Comparison of ENCODE assay signal across 18 cellular contexts in the genomic region with DNA sequence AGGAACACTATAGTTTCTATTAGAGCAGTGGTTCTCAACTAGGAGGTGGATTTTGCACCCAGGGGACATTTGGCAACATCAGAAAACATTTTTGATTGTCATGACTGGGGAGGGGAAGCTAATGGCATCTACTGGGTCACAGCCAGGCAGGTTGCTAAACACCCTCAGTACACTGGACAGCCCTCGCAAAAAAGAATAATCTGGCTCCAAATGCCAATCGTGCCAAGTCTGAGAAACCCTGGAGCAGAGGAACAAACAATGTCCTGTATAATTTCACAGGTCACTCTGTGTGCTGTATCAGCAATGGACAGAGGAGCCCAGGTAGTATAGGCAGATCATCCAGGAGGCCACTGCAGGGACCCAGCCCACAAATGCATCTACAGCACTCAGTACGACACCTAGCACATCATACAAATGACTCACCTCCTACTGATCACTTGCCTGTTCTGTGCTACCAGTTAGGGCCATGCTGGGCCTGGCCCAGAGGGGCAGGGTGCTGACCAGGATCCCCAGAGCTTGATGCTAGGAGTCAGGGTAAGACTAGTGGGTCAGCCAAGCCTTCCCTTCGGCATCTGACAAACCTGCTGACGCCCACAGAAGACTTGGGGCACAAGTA. TPM values are rescaled to one million over a fixed set of nuclear protein-coding genes. Genes with fewer than 3 reads are reported as not detected.
DNase-seq lines count a peak whose midpoint lies in the region; ATAC-seq and TF ChIP-seq lines count a peak whose summit lies in the region.
"Had no signal": no experiment of that assay in that cellular context is flagged by ENCODE, and none has a peak within 500 bp of the region (broad histone marks: within the 10 kb centered on the region; RNA-seq: fewer than 3 reads in every experiment).

No MANE protein-coding gene starts in this region.

- H3K4me1 Mint-ChIP-seq in stimulated activated naive CD8-positive, alpha-beta T cell treated with anti-CD3 and anti-CD28 coated beads, Interleukin-15, amount 100 ng/mL, for 72 hours: no peaks in the 10 kb centered on the region
- H3K4me1 Mint-ChIP-seq: activated naive CD4-positive, alpha-beta T cell treated with anti-CD3 and anti-CD28 coated beads, Interleukin-2, amount 50 U/mL, for 24 hours had no signal

- H3K4me3 ChIP-seq in right lobe of liver (no peak overlapping the region), upper lobe of right lung (no peak overlapping the region)
- H3K4me3 ChIP-seq: esophagus squamous epithelium, left ventricle myocardium inferior had no signal

- WGBS in right lobe of liver (ENCODE audit: insufficient coverage, low coverage, low lambda C conversion rate, missing lambda C conversion rate): 8% methylated on average over 2 of the region's 5 CpGs

- no peaks in the 10 kb centered on the region for H3K9me3 ChIP-seq in right lobe of liver
- H3K9me3 ChIP-seq in upper lobe of right lung: no peaks in the 10 kb centered on the region
- H3K9me3 ChIP-seq: esophagus squamous epithelium, left ventricle myocardium inferior had no signal

- H3K36me3 ChIP-seq in right lobe of liver: peaks cover 0 to 5% (median under 1%) of the 10 kb centered on the region in 4 donors
- no peaks in the 10 kb centered on the region for H3K36me3 ChIP-seq in upper lobe of right lung

- TF ChIP-seq POLR2A in right lobe of liver (IDR thresholded peaks at IDR 0.05): peak; percentile 30

- H3K9me3 Mint-ChIP-seq in stimulated activated naive CD8-positive, alpha-beta T cell treated with anti-CD3 and anti-CD28 coated beads, Interleukin-15, amount 100 ng/mL, for 72 hours: no peaks in the 10 kb centered on the region
- H3K9me3 Mint-ChIP-seq: activated naive CD4-positive, alpha-beta T cell treated with anti-CD3 and anti-CD28 coated beads, Interleukin-2, amount 50 U/mL, for 24 hours had no signal

- no peak overlapping the region for H3K4me3 Mint-ChIP-seq in stimulated activated naive CD8-positive, alpha-beta T cell treated with anti-CD3 and anti-CD28 coated beads, Interleukin-15, amount 100 ng/mL, for 72 hours
- H3K4me3 Mint-ChIP-seq: activated naive CD4-positive, alpha-beta T cell treated with anti-CD3 and anti-CD28 coated beads, Interleukin-2, amount 50 U/mL, for 24 hours had no signal

- no peak for DNase-seq in stimulated activated naive CD8-positive, alpha-beta T cell treated with anti-CD3 and anti-CD28 coated beads, Interleukin-15, Interleukin-2, amounts not matched to agents 100 U/mL and 50 U/mL, for 24 hours
- no peak for DNase-seq in stimulated activated naive CD8-positive, alpha-beta T cell treated with anti-CD3 and anti-CD28 coated beads, Interleukin-15, amount 100 ng/mL, for 72 hours
- peak; percentile 70 to 95 (median 84) for DNase-seq in right lobe of liver
- DNase-seq in upper lobe of right lung: no peak
- no peak for DNase-seq in NCI-H2107 treated with DMSO at 0.1 percent for 48 hours (lab: John Stamatoyannopoulos, UW; ENCODE audit: unreplicated experiment)
- DNase-seq: DMS 273 treated with DMSO at 0.1 percent for 48 hours; effector CD8-positive, alpha-beta T cell; esophagus squamous epithelium; GDM1; left ventricle myocardium inferior; NCI-H2029 treated with DMSO at 0.1 percent for 48 hours; NCI-H446; T-helper 9 cell had no signal

- TF ChIP-seq CTCF in VCaP (conservative IDR thresholded peaks at IDR 0.05): no peak
- no peak for TF ChIP-seq CTCF in right lobe of liver (IDR thresholded peaks at IDR 0.05)
- TF ChIP-seq CTCF in upper lobe of right lung (IDR thresholded peaks at IDR 0.05): no peak

- no peaks in the 10 kb centered on the region for H3K27me3 Mint-ChIP-seq in stimulated activated naive CD8-positive, alpha-beta T cell treated with anti-CD3 and anti-CD28 coated beads, Interleukin-15, amount 100 ng/mL, for 72 hours
- H3K27me3 Mint-ChIP-seq: activated naive CD4-positive, alpha-beta T cell treated with anti-CD3 and anti-CD28 coated beads, Interleukin-2, amount 50 U/mL, for 24 hours had no signal

- ATAC-seq in stimulated activated naive CD8-positive, alpha-beta T cell treated with anti-CD3 and anti-CD28 coated beads, Interleukin-15, Interleukin-2, amounts not matched to agents 100 U/mL and 50 U/mL, for 24 hours: peak; percentile 6
- no peak for ATAC-seq in stimulated activated naive CD8-positive, alpha-beta T cell treated with anti-CD3 and anti-CD28 coated beads, Interleukin-15, amount 100 ng/mL, for 72 hours
- peak; percentile 54 to 70 (median 60) for ATAC-seq in right lobe of liver
- ATAC-seq in upper lobe of right lung: peak; percentile 31
- no peak for ATAC-seq in GM21723 (IDR thresholded peaks at IDR 0.05; ENCODE audit: unreplicated experiment)
- no peak for ATAC-seq in GM18909 (IDR thresholded peaks at IDR 0.05; ENCODE audit: poor library complexity, unreplicated experiment)
- ATAC-seq: SK-N-SH treated with all-trans-retinoic acid at 6 μM for 48 hours had no signal

- peak overlapping the region; percentile 39 for H3K27ac ChIP-seq in VCaP
- H3K27ac ChIP-seq in right lobe of liver: peak overlapping the region; percentile 70 to 94 (median 71)
- H3K27ac ChIP-seq in upper lobe of right lung: no peak overlapping the region
- H3K27ac ChIP-seq: esophagus squamous epithelium, left ventricle myocardium inferior had no signal

- H3K4me1 ChIP-seq in right lobe of liver (peaks cover 0 to 72% (median 35%) of the 10 kb centered on the region in 4 donors), upper lobe of right lung (no peaks in the 10 kb centered on the region)
- H3K4me1 ChIP-seq: esophagus squamous epithelium had no signal

- no peaks in the 10 kb centered on the region for H3K27me3 ChIP-seq in right lobe of liver
- no peaks in the 10 kb centered on the region for H3K27me3 ChIP-seq in upper lobe of right lung
- H3K27me3 ChIP-seq: esophagus squamous epithelium had no signal

- intact Hi-C loops in right lobe of liver (cut with DNase I): no loop called here
- intact Hi-C loops in upper lobe of right lung (cut with DNase I): no loop called here

- H3K27ac Mint-ChIP-seq in stimulated activated naive CD8-positive, alpha-beta T cell treated with anti-CD3 and anti-CD28 coated beads, Interleukin-15, amount 100 ng/mL, for 72 hours: no peak overlapping the region
- H3K27ac Mint-ChIP-seq: activated naive CD4-positive, alpha-beta T cell treated with anti-CD3 and anti-CD28 coated beads, Interleukin-2, amount 50 U/mL, for 24 hours had no signal

RNA-seq across cellular contexts. Expression of a gene that starts 37.6 kb away (rescaled TPM):
- total RNA-seq in right lobe of liver: 10 to 100 TPM; 33.1 to 73.4 (median 56.6) TPM
- total RNA-seq in upper lobe of right lung: 13.1 TPM

Comparison
In these comparisons a context has a peak if more than half of its experiments do, and no peak if none do; other contexts are left out.
1. ATAC-seq: peak in stimulated activated naive CD8-positive, alpha-beta T cell treated with anti-CD3 and anti-CD28 coated beads, Interleukin-15, Interleukin-2, amounts not matched to agents 100 U/mL and 50 U/mL, for 24 hours (single experiment), right lobe of liver (4 of 4) and upper lobe of right lung (single experiment); none in stimulated activated naive CD8-positive, alpha-beta T cell treated with anti-CD3 and anti-CD28 coated beads, Interleukin-15, amount 100 ng/mL, for 72 hours (single experiment), GM21723 (single experiment) and GM18909 (single experiment).
2. DNase-seq: peak in right lobe of liver (3 of 3); none in stimulated activated naive CD8-positive, alpha-beta T cell treated with anti-CD3 and anti-CD28 coated beads, Interleukin-15, Interleukin-2, amounts not matched to agents 100 U/mL and 50 U/mL, for 24 hours (single experiment), stimulated activated naive CD8-positive, alpha-beta T cell treated with anti-CD3 and anti-CD28 coated beads, Interleukin-15, amount 100 ng/mL, for 72 hours (0 of 2), upper lobe of right lung (single experiment) and NCI-H2107 treated with DMSO at 0.1 percent for 48 hours (single experiment).